ENCODE assay signal across 20 cellular contexts in the genomic region with DNA sequence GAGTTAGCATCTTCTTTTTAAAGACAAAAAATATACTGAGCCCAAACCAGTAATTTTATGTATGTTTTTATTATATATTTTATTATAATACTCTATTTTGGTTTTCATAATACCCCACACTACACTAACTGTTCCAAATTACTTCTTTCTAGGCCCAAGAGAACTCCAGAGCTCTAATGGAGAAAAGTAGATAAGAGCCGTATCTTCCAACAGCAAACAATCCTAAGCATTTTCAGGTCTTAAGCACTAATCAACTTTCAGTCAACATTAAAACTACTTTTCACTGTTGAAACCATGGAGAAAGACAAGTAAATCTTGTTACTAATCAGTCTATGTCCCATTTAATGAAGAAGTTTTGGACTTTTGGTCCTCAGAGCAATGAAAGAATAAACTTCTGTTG. TPM values are rescaled to one million over a fixed set of nuclear protein-coding genes. Genes with fewer than 3 reads are reported as not detected.
DNase-seq lines count a peak whose midpoint lies in the region; ATAC-seq and TF ChIP-seq lines count a peak whose summit lies in the region.
"Had no signal": no experiment of that assay in that cellular context is flagged by ENCODE, and none has a peak within 500 bp of the region (broad histone marks: within the 10 kb centered on the region; RNA-seq: fewer than 3 reads in every experiment).

No MANE protein-coding gene starts in this region.

- no peak for TF ChIP-seq CTCF in Calu3 (IDR thresholded peaks at IDR 0.05; ENCODE audit: unreplicated experiment)
- TF ChIP-seq CTCF in RWPE2 (IDR thresholded peaks at IDR 0.05; ENCODE audit: poor library complexity, severe bottlenecking), result no peak
- TF ChIP-seq CTCF in psoas muscle (IDR thresholded peaks at IDR 0.05), result no peak
- TF ChIP-seq CTCF in Peyer's patch (IDR thresholded peaks at IDR 0.05), result no peak
- TF ChIP-seq CTCF in upper lobe of left lung (IDR thresholded peaks at IDR 0.05), result no peak

- H3K27ac ChIP-seq in RWPE2 (ENCODE audit: poor library complexity, severe bottlenecking) (peak overlapping the region; percentile 5), mesodermal cell (ENCODE audit: low read depth, low read length, severe bottlenecking) (peak overlapping the region; percentile 11), psoas muscle (peak overlapping the region; percentile 30), Peyer's patch (no peak overlapping the region), upper lobe of left lung (no peak overlapping the region)
- H3K27ac ChIP-seq: C4-2B, PC-9 had no signal

- H3K36me3 ChIP-seq in RWPE2 (ENCODE audit: low read depth), result peaks cover 10% of the 10 kb centered on the region
- peaks cover 5% of the 10 kb centered on the region for H3K36me3 ChIP-seq in mesodermal cell (ENCODE audit: control insufficient read depth, insufficient read depth, low read length)
- H3K36me3 ChIP-seq in psoas muscle (ENCODE audit: insufficient read depth in 1 of 2, low read depth in 1 of 2), result no peaks in the 10 kb centered on the region
- H3K36me3 ChIP-seq in Peyer's patch, result no peaks in the 10 kb centered on the region
- H3K36me3 ChIP-seq in upper lobe of left lung, result no peaks in the 10 kb centered on the region

- TF ChIP-seq POLR2A in Peyer's patch (IDR thresholded peaks at IDR 0.05), result no peak
- no peak for TF ChIP-seq POLR2A in upper lobe of left lung (IDR thresholded peaks at IDR 0.05)

- no peak overlapping the region for H3K4me3 Mint-ChIP-seq in Calu3 (ENCODE audit: low read depth, unreplicated experiment)
- H3K4me3 Mint-ChIP-seq: CD8-positive, alpha-beta memory T cell had no signal

- CTCF ChIA-PET in Calu3 (lab: Charles Lee), result no interaction called here

- no peaks in the 10 kb centered on the region for H3K27me3 Mint-ChIP-seq in Calu3 (ENCODE audit: unreplicated experiment)
- H3K27me3 Mint-ChIP-seq: CD8-positive, alpha-beta memory T cell had no signal

- BruUV-seq in Calu3 (replicated peaks; lab: Mats Ljungman, UMichigan), result no TSS peak

- no peaks in the 10 kb centered on the region for H3K36me3 Mint-ChIP-seq in Calu3 (ENCODE audit: insufficient read depth, unreplicated experiment)

- H3K4me1 Mint-ChIP-seq in Calu3 (ENCODE audit: low read depth, unreplicated experiment), result peaks cover 10% of the 10 kb centered on the region

- ATAC-seq in RWPE2 (ENCODE audit: low read depth), result no peak
- no peak for ATAC-seq in psoas muscle
- ATAC-seq in upper lobe of left lung (ENCODE audit: low FRiP score in 2 of 2), result no peak
- ATAC-seq: HepG2 had no signal

- no peaks in the 10 kb centered on the region for H3K9me3 Mint-ChIP-seq in Calu3 (ENCODE audit: low read depth, unreplicated experiment)
- H3K9me3 Mint-ChIP-seq: CD8-positive, alpha-beta memory T cell had no signal

- peaks cover 28% of the 10 kb centered on the region for H3K4me1 ChIP-seq in RWPE2 (ENCODE audit: insufficient read depth, poor library complexity, severe bottlenecking)
- H3K4me1 ChIP-seq in mesodermal cell (ENCODE audit: control insufficient read depth, insufficient read depth, low read length, poor library complexity, severe bottlenecking), result peaks cover 18% of the 10 kb centered on the region
- H3K4me1 ChIP-seq in psoas muscle, result peaks cover 40% of the 10 kb centered on the region
- H3K4me1 ChIP-seq in Peyer's patch, result no peaks in the 10 kb centered on the region
- H3K4me1 ChIP-seq in upper lobe of left lung, result peaks cover 5 to 13% (median 9%) of the 10 kb centered on the region in 4 donors

- H3K4me3 ChIP-seq in RWPE2 (ENCODE audit: severe bottlenecking) (no peak overlapping the region), mesodermal cell (ENCODE audit: extremely low read depth, insufficient read depth, low read length, poor library complexity, severe bottlenecking) (no peak overlapping the region), psoas muscle (no peak overlapping the region), Peyer's patch (no peak overlapping the region), upper lobe of left lung (no peak overlapping the region)
- H3K4me3 ChIP-seq: PC-9, SJSA1 had no signal

- H3K9me3 ChIP-seq in RWPE2 (ENCODE audit: severe bottlenecking) (no peaks in the 10 kb centered on the region), mesodermal cell (ENCODE audit: control insufficient read depth, low read length) (no peaks in the 10 kb centered on the region), psoas muscle (no peaks in the 10 kb centered on the region), Peyer's patch (no peaks in the 10 kb centered on the region), upper lobe of left lung (no peaks in the 10 kb centered on the region)
- H3K9me3 ChIP-seq: SJSA1 had no signal

- H3K27me3 ChIP-seq in RWPE2 (ENCODE audit: insufficient read depth, poor library complexity, severe bottlenecking) (no peaks in the 10 kb centered on the region), psoas muscle (ENCODE audit: insufficient read depth in 3 of 3, low read length in 2 of 3) (no peaks in the 10 kb centered on the region), Peyer's patch (no peaks in the 10 kb centered on the region), upper lobe of left lung (no peaks in the 10 kb centered on the region)
- H3K27me3 ChIP-seq: SJSA1 had no signal

- no CpG with 5 or more reads among the region's 1 CpG for WGBS in mesodermal cell (ENCODE audit: insufficient coverage in 2 of 2), 2 experiments
- WGBS in psoas muscle, 3 donors, result 67 to 86% (median 83%) methylated on average over 1 of the region's 1 CpG
- 76 to 82% methylated on average over 1 of the region's 1 CpG for WGBS in upper lobe of left lung, 2 donors

- peak overlapping the region; percentile 27 for H3K27ac Mint-ChIP-seq in Calu3 (ENCODE audit: unreplicated experiment)

- DNase-seq in Calu3 (no peak), RWPE2 (ENCODE audit: low spot score) (no peak), psoas muscle (no peak), NCI-H1930 (lab: John Stamatoyannopoulos, UW) (no peak), Peyer's patch (no peak), RPMI8226 (no peak), upper lobe of left lung (no peak)
- DNase-seq: CD8-positive, alpha-beta memory T cell; KG1; NCI-H1092 treated with DMSO at 0.1 percent for 48 hours; NCI-H1436 treated with DMSO at 0.1 percent for 48 hours; NCI-H2029 treated with DMSO at 0.1 percent for 48 hours; NCI-H226; NCI-H510A treated with DMSO at 0.1 percent for 48 hours; NCI-H748 treated with DMSO at 0.1 percent for 48 hours; PC-9 had no signal

- TF ChIP-seq EP300 in upper lobe of left lung (IDR thresholded peaks at IDR 0.05), result no peak

- intact Hi-C loops in Calu3 (cut with micrococcal nuclease; ENCODE audit: unreplicated experiment), result no loop called here
- intact Hi-C loops in psoas muscle (cut with DNase I), result no loop called here

RNA-seq across cellular contexts. Expression of a gene that starts 55.1 kb away (rescaled TPM):
- 67.6 and 73.1 TPM in 2 replicates for total RNA-seq in Calu3 (2022)
- polyA plus RNA-seq in mesodermal cell (2013, experiment 1 of 2), result 86.2 TPM
- 91.9 TPM for polyA plus RNA-seq in mesodermal cell (2013, experiment 2 of 2)
- total RNA-seq in psoas muscle, result 10 to 100 TPM; 23.3 to 74.4 (median 30.3) TPM
- polyA plus RNA-seq in psoas muscle, result 10 to 100 TPM; 17.5 to 35.6 (median 17.7) TPM
- total RNA-seq in Peyer's patch, result 100 to 1,000 TPM in 3 of 4 donors, 10 to 100 TPM in 1; 92.0 to 153 (median 124) TPM
- 100 to 1,000 TPM in 2 of 6 donors, 10 to 100 TPM in 4; 80.2 to 130 (median 94.2) TPM for total RNA-seq in upper lobe of left lung

Comparison
In these comparisons a context has a peak if more than half of its experiments do, and no peak if none do; other contexts are left out.
1. H3K27ac ChIP-seq: peak in RWPE2 (single experiment), mesodermal cell (single experiment) and psoas muscle (single experiment); none in Peyer's patch (0 of 4) and upper lobe of left lung (0 of 4).